In the genomic region with DNA sequence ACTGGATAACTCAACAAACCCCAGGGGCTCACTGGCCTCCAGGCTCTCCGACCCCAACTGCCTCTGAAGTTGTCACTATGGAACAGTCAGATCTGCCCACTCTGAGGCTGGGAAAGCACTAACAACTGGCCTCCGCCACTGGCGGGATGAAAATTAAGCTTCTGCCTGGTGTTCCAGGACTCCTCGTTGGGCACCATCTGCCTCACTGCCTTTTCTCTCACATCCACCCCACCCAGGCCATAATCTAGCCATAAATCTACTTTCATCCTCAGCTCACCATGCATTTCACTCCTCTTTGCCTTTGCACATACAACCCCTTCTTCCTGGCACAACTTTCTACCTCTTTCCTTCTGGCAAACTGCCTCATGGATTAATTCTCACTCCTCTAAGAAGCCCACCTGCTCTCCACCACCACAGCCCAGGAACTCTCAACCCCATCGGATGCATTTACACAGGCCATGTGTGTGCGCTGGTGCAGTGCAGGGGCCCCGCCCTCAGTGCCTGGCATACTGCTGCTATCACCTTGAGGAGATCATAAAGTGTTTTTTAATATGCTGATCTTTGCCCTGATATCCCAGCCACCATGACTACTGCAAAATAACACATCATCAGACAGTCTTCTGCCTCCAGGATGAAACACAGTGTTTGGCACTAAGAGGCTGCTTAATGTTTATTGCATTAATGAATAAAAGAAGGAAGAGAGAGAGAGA, we compare ENCODE assay signal across 26 cellular contexts. TPM values are rescaled to one million over a fixed set of nuclear protein-coding genes. Genes with fewer than 3 reads are reported as not detected.
"Had no signal": no experiment of that assay in that cellular context is flagged by ENCODE, and none has a peak within 500 bp of the region (broad histone marks: within the 10 kb centered on the region; RNA-seq: fewer than 3 reads in every experiment).

No MANE protein-coding gene starts in this region.

- H2AFZ ChIP-seq: parathyroid adenoma had no signal

- H3K4me2 ChIP-seq: smooth muscle cell had no signal

- DNase-seq: activated CD4-positive, alpha-beta T cell treated with anti-CD3 and anti-CD28 coated beads for 48 hours; activated CD4-positive, CD25-positive, alpha-beta regulatory T cell; activated CD8-positive, alpha-beta memory T cell treated with anti-CD3 and anti-CD28 coated beads, Interleukin-2, amount 50 U/mL, for 4 hours; activated CD8-positive, alpha-beta T cell treated with anti-CD3 and anti-CD28 coated beads, Interleukin-2, amount 10 ng/mL, durations not matched to agents 7 days and 5 days; activated effector memory CD4-positive, alpha-beta T cell treated with anti-CD3 and anti-CD28 coated beads, Interleukin-2, amount 50 U/mL, for 16 hours; activated naive CD4-positive, alpha-beta T cell treated with anti-CD3 and anti-CD28 coated beads, Interleukin-2, amount 50 U/mL, for 16 hours; activated T-cell treated with anti-CD3 and anti-CD28 coated beads, Interleukin-2, amount 50 U/mL, for 4 hours; brain microvascular endothelial cell; cortex of kidney; effector CD4-positive, alpha-beta T cell; gastrocnemius medialis; heart left ventricle; left ventricle myocardium inferior; naive B cell; stimulated activated CD4-positive, alpha-beta T cell treated with anti-CD3 and anti-CD28 coated beads, Interleukin-4, amount 100 ng/mL, for 24 hours; stomach; testis; upper lobe of left lung had no signal

- H3K4me3 ChIP-seq: gastrocnemius medialis, heart left ventricle, left ventricle myocardium inferior, smooth muscle cell, stomach, testis, upper lobe of left lung had no signal

- ATAC-seq: activated CD8-positive, alpha-beta T cell treated with anti-CD3 and anti-CD28 coated beads, Interleukin-2, amount 10 ng/mL, durations not matched to agents 7 days and 5 days; activated T-cell treated with anti-CD3 and anti-CD28 coated beads, Interleukin-2, amount 50 U/mL, for 4 hours; esophagus mucosa; gastrocnemius medialis; heart left ventricle; sciatic nerve; stimulated activated effector memory CD8-positive, alpha-beta T cell treated with anti-CD3 and anti-CD28 coated beads, Interleukin-12 subunit alpha, Interleukin-12 subunit beta, amount 100 ng/mL, for 72 hours had no signal

- H3K27me3 ChIP-seq: testis had no signal

- H3K79me2 ChIP-seq: parathyroid adenoma had no signal

- H3K9me3 ChIP-seq: gastrocnemius medialis, heart left ventricle, left ventricle myocardium inferior, neutrophil, stomach, testis, upper lobe of left lung had no signal

- H3K36me3 ChIP-seq: brain microvascular endothelial cell, gastrocnemius medialis, heart left ventricle, left ventricle myocardium inferior, neutrophil, stomach, upper lobe of left lung had no signal

- H3K27ac ChIP-seq: brain microvascular endothelial cell, gastrocnemius medialis, heart left ventricle, left ventricle myocardium inferior, neutrophil, parathyroid adenoma, stomach, testis, upper lobe of left lung had no signal

RNA-seq across cellular contexts. Expression of gene GPR15LG, which starts 24.8 kb away (rescaled TPM):
- total RNA-seq: activated CD8-positive, alpha-beta T cell treated with anti-CD3 and anti-CD28 coated beads, Interleukin-2, amount 10 ng/mL, durations not matched to agents 7 days and 5 days; activated T-cell treated with anti-CD3 and anti-CD28 coated beads, Interleukin-2, amount 50 U/mL, for 4 hours; aorta; heart left ventricle; kidney epithelial cell; left ventricle myocardium inferior; sciatic nerve; testis had no signal

RNA-seq across cellular contexts. Expression of gene LRIT2, which starts 27.0 kb away (rescaled TPM):
- total RNA-seq: activated CD8-positive, alpha-beta T cell treated with anti-CD3 and anti-CD28 coated beads, Interleukin-2, amount 10 ng/mL, durations not matched to agents 7 days and 5 days; activated T-cell treated with anti-CD3 and anti-CD28 coated beads, Interleukin-2, amount 50 U/mL, for 4 hours; aorta; esophagus mucosa; gastrocnemius medialis; heart left ventricle; kidney epithelial cell; left ventricle myocardium inferior; sciatic nerve; smooth muscle cell; stomach; upper lobe of left lung had no signal

RNA-seq across cellular contexts. Expression of gene LRIT1, which starts 43.0 kb away (rescaled TPM):
- total RNA-seq: activated CD8-positive, alpha-beta T cell treated with anti-CD3 and anti-CD28 coated beads, Interleukin-2, amount 10 ng/mL, durations not matched to agents 7 days and 5 days; activated T-cell treated with anti-CD3 and anti-CD28 coated beads, Interleukin-2, amount 50 U/mL, for 4 hours; aorta; esophagus mucosa; gastrocnemius medialis; heart left ventricle; kidney epithelial cell; left ventricle myocardium inferior; sciatic nerve; smooth muscle cell; stomach; upper lobe of left lung had no signal

RNA-seq across cellular contexts. Expression of gene RGR, which starts 46.5 kb away (rescaled TPM):
- total RNA-seq: activated CD8-positive, alpha-beta T cell treated with anti-CD3 and anti-CD28 coated beads, Interleukin-2, amount 10 ng/mL, durations not matched to agents 7 days and 5 days; activated T-cell treated with anti-CD3 and anti-CD28 coated beads, Interleukin-2, amount 50 U/mL, for 4 hours; aorta; esophagus mucosa; kidney epithelial cell; smooth muscle cell; stomach had no signal
